Comparison of ENCODE assay signal across 16 cellular contexts in genomic region chrX:13939741-13940597, GRCh38.
DNase-seq lines count a peak whose midpoint lies in the region; ATAC-seq and TF ChIP-seq lines count a peak whose summit lies in the region.
"Had no signal": no experiment of that assay in that cellular context is flagged by ENCODE, and none has a peak within 500 bp of the region (broad histone marks: within the 10 kb centered on the region; RNA-seq: fewer than 3 reads in every experiment).

No MANE protein-coding gene starts in this region.

- CTCF ChIA-PET in WTC11 (lab: Charles Lee), result interaction anchor here (1.3 kb wide), 1 partner anchor 176 kb away, joined by 3 read pairs; no protein-coding TSS in a partner anchor

- peak overlapping the region; percentile 93 for H3K27ac Mint-ChIP-seq in WTC11
- H3K27ac Mint-ChIP-seq: naive thymus-derived CD4-positive, alpha-beta T cell; stimulated activated naive CD8-positive, alpha-beta T cell treated with anti-CD3 and anti-CD28 coated beads, Interleukin-15, Interleukin-2, amounts not matched to agents 100 ng/mL and 50 ng/mL, for 24 hours had no signal

- H3K4me3 Mint-ChIP-seq in WTC11, result peak overlapping the region; percentile 62
- H3K4me3 Mint-ChIP-seq: stimulated activated naive CD8-positive, alpha-beta T cell treated with anti-CD3 and anti-CD28 coated beads, Interleukin-15, Interleukin-2, amounts not matched to agents 100 ng/mL and 50 ng/mL, for 24 hours had no signal

- no peaks in the 10 kb centered on the region for H3K36me3 Mint-ChIP-seq in WTC11
- H3K36me3 Mint-ChIP-seq: naive thymus-derived CD4-positive, alpha-beta T cell had no signal

- H3K27me3 Mint-ChIP-seq in WTC11 (ENCODE audit: low read depth), result no peaks in the 10 kb centered on the region

- ATAC-seq in WTC11 (peak; percentile 8; the same call in 1 of the 2 replicates), HG02763 (IDR thresholded peaks at IDR 0.05; ENCODE audit: unreplicated experiment) (no peak)
- ATAC-seq: left colon; naive thymus-derived CD4-positive, alpha-beta T cell had no signal

- POLR2A ChIA-PET in WTC11 (lab: Charles Lee), result interaction anchor here (0.6 to 2.2 kb wide), 3 partner anchors 9 to 89 kb away, joined by 3 to 23 read pairs (median 3); partner anchors contain the start of gene GEMIN8

- no peak for TF ChIP-seq CTCF in WTC11 (IDR thresholded peaks at IDR 0.05)

- peak; percentile 11 for DNase-seq in NCI-H2171 treated with DMSO at 0.1 percent for 48 hours (lab: John Stamatoyannopoulos, UW)
- no peak for DNase-seq in NCI-H2171 (lab: John Stamatoyannopoulos, UW)
- DNase-seq in WTC11 (ENCODE audit: low spot score), result no peak
- peak; percentile 68 for DNase-seq in left kidney (ENCODE audit: low read depth, low spot score)
- DNase-seq in superior temporal gyrus (ENCODE audit: extremely low spot score), result peak; percentile 65
- DNase-seq in GDM1 (lab: John Stamatoyannopoulos, UW), result no peak
- no peak for DNase-seq in EL
- DNase-seq: ACHN; activated naive CD4-positive, alpha-beta T cell; COR-L47; Kasumi-1; left colon; naive thymus-derived CD4-positive, alpha-beta T cell; NCI-H2107 had no signal

- H3K4me1 Mint-ChIP-seq in WTC11, result peaks cover 61% of the 10 kb centered on the region

- no peaks in the 10 kb centered on the region for H3K9me3 Mint-ChIP-seq in WTC11
- H3K9me3 Mint-ChIP-seq: stimulated activated naive CD8-positive, alpha-beta T cell treated with anti-CD3 and anti-CD28 coated beads, Interleukin-15, Interleukin-2, amounts not matched to agents 100 ng/mL and 50 ng/mL, for 24 hours had no signal

TF ChIP-seq in WTC11, 78 proteins besides CTCF, POLR2A, EP300 and RAD21:
- no peak for TF ChIP-seq ZNF232 (CRISPR knock-in tag; IDR thresholded peaks at IDR 0.05)
- no peak for TF ChIP-seq ZNF416 (CRISPR knock-in tag; IDR thresholded peaks at IDR 0.05)
- TF ChIP-seq IRF1 (CRISPR knock-in tag; IDR thresholded peaks at IDR 0.05), result no peak
- TF ChIP-seq ZNF396 (CRISPR knock-in tag; IDR thresholded peaks at IDR 0.05; ENCODE audit: borderline replicate concordance), result no peak
- TF ChIP-seq JUN (CRISPR knock-in tag; IDR thresholded peaks at IDR 0.05), result no peak
- no peak for TF ChIP-seq ZNF219 (CRISPR knock-in tag; IDR thresholded peaks at IDR 0.05; ENCODE audit: borderline replicate concordance)

Comparison
In these comparisons a context has a peak if more than half of its experiments do, and no peak if none do; other contexts are left out.
1. DNase-seq: peak in NCI-H2171 treated with DMSO at 0.1 percent for 48 hours (single experiment), left kidney (single experiment) and superior temporal gyrus (single experiment); none in NCI-H2171 (single experiment), WTC11 (single experiment), GDM1 (single experiment) and EL (single experiment).